In genomic region chr6:139881728-139882211, GRCh38 we compare ENCODE assay signal across 8 cellular contexts.
DNase-seq lines count a peak whose midpoint lies in the region; ATAC-seq and TF ChIP-seq lines count a peak whose summit lies in the region.

No MANE protein-coding gene starts in this region.

- peak overlapping the region; percentile 63 for H3K9ac ChIP-seq in MM.1S (ENCODE audit: low read length)

- H3K27me3 Mint-ChIP-seq in glutamatergic neuron (ENCODE audit: unreplicated experiment), result no peaks in the 10 kb centered on the region

- H3K9me2 ChIP-seq in MM.1S (replicated peaks; ENCODE audit: insufficient read depth, low read length), result no peaks in the 10 kb centered on the region

- no peak for TF ChIP-seq POLR2A in prostate gland (IDR thresholded peaks at IDR 0.05)

- intact Hi-C loops in prostate gland (cut with DNase I), result loop anchor here (10.0 kb wide), 1 partner anchor 507 kb away; the partner anchor contains the start of gene CITED2

- WGBS in prostate gland, result 84% methylated on average over 2 of the region's 2 CpGs

- H2AFZ ChIP-seq in MM.1S (ENCODE audit: low read length), result peak overlapping the region; percentile 62

- H3K27ac Mint-ChIP-seq in glutamatergic neuron (ENCODE audit: unreplicated experiment), result peak overlapping the region; percentile 96

- H3K4me3 ChIP-seq in MM.1S (ENCODE audit: low read length) (peak overlapping the region; percentile 50), prostate gland (no peak overlapping the region)

- peaks cover 21% of the 10 kb centered on the region for H3K4me1 Mint-ChIP-seq in glutamatergic neuron (ENCODE audit: low read depth, unreplicated experiment)

- no peaks in the 10 kb centered on the region for H3K27me3 ChIP-seq in MM.1S (replicated peaks; ENCODE audit: insufficient read depth, low read length)
- no peaks in the 10 kb centered on the region for H3K27me3 ChIP-seq in prostate gland (replicated peaks; ENCODE audit: insufficient read depth)

- no peaks in the 10 kb centered on the region for H3K36me3 ChIP-seq in MM.1S (replicated peaks; ENCODE audit: insufficient read depth, low read length)
- no peaks in the 10 kb centered on the region for H3K36me3 ChIP-seq in prostate gland

- H3K4me3 Mint-ChIP-seq in glutamatergic neuron (ENCODE audit: unreplicated experiment), result no peak overlapping the region

- H3K36me3 Mint-ChIP-seq in glutamatergic neuron (ENCODE audit: unreplicated experiment), result no peaks in the 10 kb centered on the region

- peak overlapping the region; percentile 75 for H3K4me2 ChIP-seq in MM.1S (ENCODE audit: low read depth, low read length)

- H3K9me3 Mint-ChIP-seq in glutamatergic neuron (ENCODE audit: unreplicated experiment), result peaks cover 2% of the 10 kb centered on the region

- DNase-seq in Ammon's horn (ENCODE audit: low spot score) (peak; percentile 37), MM.1S (peak; percentile 74), UCSD-AML1 (lab: John Stamatoyannopoulos, UW; ENCODE audit: unreplicated experiment) (peak; percentile 32), glutamatergic neuron (peak; percentile 23), prostate gland (ENCODE audit: low spot score) (peak; percentile 34)
- DNase-seq in stimulated activated naive CD4-positive, alpha-beta T cell treated with Interleukin-2 at 50 U/mL for 16 hours (lab: John Stamatoyannopoulos, UW), result no peak

- ATAC-seq in HG02588 (IDR thresholded peaks at IDR 0.05; ENCODE audit: unreplicated experiment), result peak; percentile 80

- H3K4me1 ChIP-seq in MM.1S (ENCODE audit: low read length), result peaks cover 9% of the 10 kb centered on the region
- H3K4me1 ChIP-seq in prostate gland (replicated peaks), result no peaks in the 10 kb centered on the region

- H4K20me1 ChIP-seq in MM.1S (ENCODE audit: insufficient read depth, low read length), result no peaks in the 10 kb centered on the region

- TF ChIP-seq CTCF in GM12874 (IDR thresholded peaks at IDR 0.05; ENCODE audit: insufficient read depth, low read depth, low read length) (peak; percentile 50), MM.1S (IDR thresholded peaks at IDR 0.05; ENCODE audit: low read length) (peak; percentile 80), glutamatergic neuron (IDR thresholded peaks at IDR 0.05; ENCODE audit: partially characterized antibody, unreplicated experiment) (peak; percentile 85), prostate gland (IDR thresholded peaks at IDR 0.05) (peak in 3 of 4 experiments; percentile 53 to 64 (median 58))

- no peaks in the 10 kb centered on the region for H3K79me2 ChIP-seq in MM.1S (ENCODE audit: low read length)

- H3K27ac ChIP-seq in MM.1S (ENCODE audit: low read length) (peak overlapping the region; percentile 85), prostate gland (no peak overlapping the region)

- H3K9me3 ChIP-seq in MM.1S (replicated peaks; ENCODE audit: insufficient read depth, low read length), result no peaks in the 10 kb centered on the region
- no peaks in the 10 kb centered on the region for H3K9me3 ChIP-seq in prostate gland

- peaks cover 16% of the 10 kb centered on the region; the same call in 1 of the 2 replicates for H3F3A ChIP-seq in MM.1S (ENCODE audit: insufficient read depth, low read length)
